1 cellular context compared by ENCODE assay signal in the genomic region with DNA sequence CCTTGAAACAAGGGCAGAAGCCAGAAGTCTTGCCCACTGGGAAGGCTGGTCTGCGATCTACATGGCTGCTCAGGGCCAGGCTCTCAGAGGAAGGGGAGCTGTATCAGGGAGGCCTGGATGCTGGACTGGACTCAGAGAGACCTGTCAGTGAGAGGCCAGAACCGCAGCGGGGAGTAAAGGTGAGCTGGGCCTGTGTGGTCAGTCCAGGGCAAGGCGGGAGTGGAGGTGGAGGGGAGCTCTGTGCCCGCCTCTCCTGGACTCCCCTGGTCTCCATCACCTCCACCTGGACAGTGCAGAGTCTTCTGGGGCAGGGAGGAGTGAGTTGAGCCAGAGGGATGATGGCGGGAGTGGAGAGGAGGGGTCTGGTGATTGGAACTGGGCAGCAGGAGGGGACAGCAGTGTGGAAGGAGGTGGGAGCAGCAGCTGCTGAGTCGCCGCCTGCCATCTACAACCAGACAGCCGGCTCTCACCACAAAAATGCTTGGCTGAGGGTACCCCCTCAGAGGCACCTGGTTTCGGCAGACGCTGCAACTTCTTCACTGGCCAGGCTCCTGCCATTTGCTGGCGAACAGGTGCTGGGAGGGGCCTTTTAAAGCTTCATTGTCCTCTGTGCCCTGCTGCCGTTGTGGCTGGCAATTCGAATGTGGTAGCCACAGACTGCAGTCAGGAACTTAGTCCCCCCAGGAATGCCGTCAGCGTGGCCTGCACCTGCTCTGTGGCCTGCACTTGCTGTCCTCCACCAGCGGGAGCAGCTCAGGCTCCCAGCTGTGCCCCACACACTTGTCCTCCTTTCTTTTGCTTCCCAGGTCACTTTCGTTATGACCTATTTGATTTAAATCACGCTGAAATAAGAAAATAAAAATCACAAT.
TF ChIP-seq lines count a peak whose summit lies in the region.

No MANE protein-coding gene starts in this region.

TF ChIP-seq in K562, 482 proteins besides CTCF, POLR2A, EP300 and RAD21:
- TF ChIP-seq PHB (CRISPR knock-in tag; IDR thresholded peaks at IDR 0.05) (no peak), PHB2 (IDR thresholded peaks at IDR 0.05; ENCODE audit: low read depth) (no peak), RBM14 (IDR thresholded peaks at IDR 0.05; ENCODE audit: borderline replicate concordance, insufficient read depth, low read depth, low read length) (no peak), BCOR (IDR thresholded peaks at IDR 0.05) (no peak), ZNF696 (CRISPR knock-in tag; conservative IDR thresholded peaks at IDR 0.05) (no peak), GABPA (tag; conservative IDR thresholded peaks at IDR 0.05; ENCODE audit: low read depth) (peak; percentile 51; the same call in 1 of the 2 replicates), RFX1 (IDR thresholded peaks at IDR 0.05) (no peak), NR2C2 (CRISPR knock-in tag; IDR thresholded peaks at IDR 0.05) (no peak), NR2C2 (tag; IDR thresholded peaks at IDR 0.05) (peak; percentile 42), MYC (IDR thresholded peaks at IDR 0.05; ENCODE audit: low read depth, low read length) (no peak), MYC (CRISPR knock-in tag; IDR thresholded peaks at IDR 0.05; ENCODE audit: borderline replicate concordance, low read depth) (no peak), NRF1 (conservative IDR thresholded peaks at IDR 0.05 in 1 of 2, IDR thresholded peaks at IDR 0.05 in 1 of 2) (peak; percentile 15 to 42; a peak in 2 of 4 replicates), ZC3H4 (CRISPR knock-in tag; IDR thresholded peaks at IDR 0.05; ENCODE audit: borderline replicate concordance) (no peak), KDM4B (IDR thresholded peaks at IDR 0.05; ENCODE audit: borderline replicate concordance in 2 of 2, low read depth in 1 of 2) (no peak), YY1 (IDR thresholded peaks at IDR 0.05; ENCODE audit: borderline replicate concordance in 1 of 3, control insufficient read depth in 1 of 3, extremely low read depth in 1 of 3, insufficient read depth in 3 of 3, insufficient read length in 1 of 3, insufficient replicate concordance in 2 of 3, low read depth in 1 of 3, low read length in 2 of 3) (no peak), NR2C1 (IDR thresholded peaks at IDR 0.05) (peak; percentile 48; the same call in 1 of the 2 replicates), NR2C1 (tag; IDR thresholded peaks at IDR 0.05) (no peak)
- TF ChIP-seq, protein P1, sequence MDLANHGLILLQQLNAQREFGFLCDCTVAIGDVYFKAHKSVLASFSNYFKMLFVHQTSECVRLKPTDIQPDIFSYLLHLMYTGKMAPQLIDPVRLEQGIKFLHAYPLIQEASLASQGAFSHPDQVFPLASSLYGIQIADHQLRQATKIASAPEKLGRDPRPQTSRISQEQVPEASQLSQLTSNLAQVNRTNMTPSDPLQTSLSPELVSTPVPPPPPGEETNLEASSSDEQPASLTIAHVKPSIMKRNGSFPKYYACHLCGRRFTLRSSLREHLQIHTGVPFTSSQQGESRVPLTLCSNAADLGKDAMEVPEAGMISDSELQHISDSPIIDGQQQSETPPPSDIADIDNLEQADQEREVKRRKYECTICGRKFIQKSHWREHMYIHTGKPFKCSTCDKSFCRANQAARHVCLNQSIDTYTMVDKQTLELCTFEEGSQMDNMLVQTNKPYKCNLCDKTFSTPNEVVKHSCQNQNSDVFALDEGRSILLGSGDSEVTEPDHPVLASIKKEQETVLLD (IDR thresholded peaks at IDR 0.05), result no peak
- TF ChIP-seq, protein P2, sequence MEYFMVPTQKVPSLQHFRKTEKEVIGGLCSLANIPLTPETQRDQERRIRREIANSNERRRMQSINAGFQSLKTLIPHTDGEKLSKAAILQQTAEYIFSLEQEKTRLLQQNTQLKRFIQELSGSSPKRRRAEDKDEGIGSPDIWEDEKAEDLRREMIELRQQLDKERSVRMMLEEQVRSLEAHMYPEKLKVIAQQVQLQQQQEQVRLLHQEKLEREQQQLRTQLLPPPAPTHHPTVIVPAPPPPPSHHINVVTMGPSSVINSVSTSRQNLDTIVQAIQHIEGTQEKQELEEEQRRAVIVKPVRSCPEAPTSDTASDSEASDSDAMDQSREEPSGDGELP (CRISPR knock-in tag; IDR thresholded peaks at IDR 0.05; ENCODE audit: borderline replicate concordance), result peak; percentile 33; the same call in 1 of the 2 replicates
- TF ChIP-seq, protein P3, sequence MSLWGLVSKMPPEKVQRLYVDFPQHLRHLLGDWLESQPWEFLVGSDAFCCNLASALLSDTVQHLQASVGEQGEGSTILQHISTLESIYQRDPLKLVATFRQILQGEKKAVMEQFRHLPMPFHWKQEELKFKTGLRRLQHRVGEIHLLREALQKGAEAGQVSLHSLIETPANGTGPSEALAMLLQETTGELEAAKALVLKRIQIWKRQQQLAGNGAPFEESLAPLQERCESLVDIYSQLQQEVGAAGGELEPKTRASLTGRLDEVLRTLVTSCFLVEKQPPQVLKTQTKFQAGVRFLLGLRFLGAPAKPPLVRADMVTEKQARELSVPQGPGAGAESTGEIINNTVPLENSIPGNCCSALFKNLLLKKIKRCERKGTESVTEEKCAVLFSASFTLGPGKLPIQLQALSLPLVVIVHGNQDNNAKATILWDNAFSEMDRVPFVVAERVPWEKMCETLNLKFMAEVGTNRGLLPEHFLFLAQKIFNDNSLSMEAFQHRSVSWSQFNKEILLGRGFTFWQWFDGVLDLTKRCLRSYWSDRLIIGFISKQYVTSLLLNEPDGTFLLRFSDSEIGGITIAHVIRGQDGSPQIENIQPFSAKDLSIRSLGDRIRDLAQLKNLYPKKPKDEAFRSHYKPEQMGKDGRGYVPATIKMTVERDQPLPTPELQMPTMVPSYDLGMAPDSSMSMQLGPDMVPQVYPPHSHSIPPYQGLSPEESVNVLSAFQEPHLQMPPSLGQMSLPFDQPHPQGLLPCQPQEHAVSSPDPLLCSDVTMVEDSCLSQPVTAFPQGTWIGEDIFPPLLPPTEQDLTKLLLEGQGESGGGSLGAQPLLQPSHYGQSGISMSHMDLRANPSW (CRISPR knock-in tag; IDR thresholded peaks at IDR 0.05), result no peak
